1 cellular context compared by ENCODE assay signal in genomic region chr19:47348819-47349795, GRCh38.
TF ChIP-seq lines count a peak whose summit lies in the region.

Gene DHX34, plus strand, starts transcription at chr19:47349315. Its CDS starts 3,716 bp downstream, at chr19:47353031.

TF ChIP-seq in HepG2, 621 proteins besides CTCF, POLR2A, EP300 and RAD21 (continued from another document and continues in another):
- TF ChIP-seq ZMYM4 (CRISPR knock-in tag; IDR thresholded peaks at IDR 0.05) (peak; percentile 96), PRDM10 (CRISPR knock-in tag; IDR thresholded peaks at IDR 0.05; ENCODE audit: low read depth) (no peak; the same call in 1 of the 2 replicates), ARNT (IDR thresholded peaks at IDR 0.05) (no peak), HES4 (CRISPR knock-in tag; IDR thresholded peaks at IDR 0.05; ENCODE audit: borderline replicate concordance) (no peak), ZNF326 (CRISPR knock-in tag; IDR thresholded peaks at IDR 0.05; ENCODE audit: borderline replicate concordance) (no peak), CERS6 (CRISPR knock-in tag; IDR thresholded peaks at IDR 0.05) (no peak), ZNF687 (CRISPR knock-in tag; IDR thresholded peaks at IDR 0.05) (peak; percentile 94), CHCHD3 (CRISPR knock-in tag; IDR thresholded peaks at IDR 0.05) (no peak), ASH2L (IDR thresholded peaks at IDR 0.05; ENCODE audit: insufficient read length, low read depth, low read length) (peak; percentile 65), ZNF12 (CRISPR knock-in tag; IDR thresholded peaks at IDR 0.05) (no peak), ZNF83 (CRISPR knock-in tag; IDR thresholded peaks at IDR 0.05; ENCODE audit: borderline replicate concordance) (peak; percentile 88; the same call in 1 of the 2 replicates), ZNF280B (CRISPR knock-in tag; IDR thresholded peaks at IDR 0.05; ENCODE audit: borderline replicate concordance) (0 out of 2 replicates have a peak, but pooled peaks have one; percentile 39), MXD3 (CRISPR knock-in tag; IDR thresholded peaks at IDR 0.05) (peak; percentile 70), ZNF781 (CRISPR knock-in tag; IDR thresholded peaks at IDR 0.05; ENCODE audit: borderline replicate concordance, not compliant biosample characterization) (peak; percentile 89), SMAD9 (CRISPR knock-in tag; IDR thresholded peaks at IDR 0.05) (no peak), ZGPAT (CRISPR knock-in tag; IDR thresholded peaks at IDR 0.05) (peak; percentile 45; the same call in 1 of the 2 replicates), ZSCAN29 (CRISPR knock-in tag; conservative IDR thresholded peaks at IDR 0.05) (peak; percentile 65; the same call in 1 of the 2 replicates), POLR2AphosphoS5 (IDR thresholded peaks at IDR 0.05; ENCODE audit: low read depth, low read length) (peak; percentile 92), ZNF768 (CRISPR knock-in tag; IDR thresholded peaks at IDR 0.05) (0 out of 2 replicates have a peak, but pooled peaks have one; percentile 39), STAG1 (CRISPR knock-in tag; IDR thresholded peaks at IDR 0.05) (no peak), ZNF33A (CRISPR knock-in tag; IDR thresholded peaks at IDR 0.05; ENCODE audit: borderline replicate concordance) (no peak), SRY (CRISPR knock-in tag; IDR thresholded peaks at IDR 0.05) (no peak), MIER3 (CRISPR knock-in tag; IDR thresholded peaks at IDR 0.05; ENCODE audit: borderline replicate concordance) (no peak; the same call in 1 of the 2 replicates), ZNF550 (CRISPR knock-in tag; IDR thresholded peaks at IDR 0.05; ENCODE audit: borderline replicate concordance) (no peak), ZNF577 (CRISPR knock-in tag; IDR thresholded peaks at IDR 0.05; ENCODE audit: borderline replicate concordance, low read depth) (no peak), RBFOX2 (IDR thresholded peaks at IDR 0.05; ENCODE audit: low read depth, low read length) (peak; percentile 83), GLMP (CRISPR knock-in tag; IDR thresholded peaks at IDR 0.05; ENCODE audit: borderline replicate concordance) (no peak), ZNF773 (CRISPR knock-in tag; IDR thresholded peaks at IDR 0.05; ENCODE audit: borderline replicate concordance) (no peak), SSRP1 (CRISPR knock-in tag; IDR thresholded peaks at IDR 0.05) (no peak), RFXAP (CRISPR knock-in tag; IDR thresholded peaks at IDR 0.05; ENCODE audit: borderline replicate concordance) (peak; percentile 69; the same call in 1 of the 2 replicates), SAP130 (CRISPR knock-in tag; IDR thresholded peaks at IDR 0.05; ENCODE audit: low read depth) (peak; percentile 93), YY1 (IDR thresholded peaks at IDR 0.05; ENCODE audit: insufficient read depth, insufficient replicate concordance, low read depth, low read length) (peak; percentile 69), ZNF709 (CRISPR knock-in tag; IDR thresholded peaks at IDR 0.05) (no peak; the same call in 1 of the 2 replicates), TFDP2 (CRISPR knock-in tag; IDR thresholded peaks at IDR 0.05) (peak; percentile 59), ZBTB21 (CRISPR knock-in tag; IDR thresholded peaks at IDR 0.05) (no peak), PAXIP1 (CRISPR knock-in tag; conservative IDR thresholded peaks at IDR 0.05) (peak; percentile 45; the same call in 1 of the 2 replicates), SMAD3 (CRISPR knock-in tag; IDR thresholded peaks at IDR 0.05) (no peak), PITX1 (CRISPR knock-in tag; IDR thresholded peaks at IDR 0.05) (peak; percentile 61; the same call in 1 of the 2 replicates), KMT2A (CRISPR knock-in tag; IDR thresholded peaks at IDR 0.05) (0 out of 2 replicates have a peak, but pooled peaks have one; percentile 29), POLR2G (IDR thresholded peaks at IDR 0.05; ENCODE audit: low read depth, low read length) (peak; percentile 91)
